8 cellular contexts compared by ENCODE assay signal in genomic region chr19:34662919-34663318, GRCh38. TPM values are rescaled to one million over a fixed set of nuclear protein-coding genes. Genes with fewer than 3 reads are reported as not detected.
A peak's percentile ranks its signal among the peaks of the same experiment; 100 is the strongest.
DNase-seq lines count a peak whose midpoint lies in the region; TF ChIP-seq lines count a peak whose summit lies in the region.

No MANE protein-coding gene starts in this region.

- no peak overlapping the region for H2AFZ ChIP-seq in SU-DHL-6 (ENCODE audit: low read depth, low read length, severe bottlenecking)

- H3F3A ChIP-seq in SU-DHL-6 (ENCODE audit: insufficient read depth) = no peaks in the 10 kb centered on the region

- intact Hi-C loops in head of caudate nucleus (cut with DNase I) = no loop called here

- H3K27me3 ChIP-seq in SU-DHL-6 (ENCODE audit: low read length) = no peaks in the 10 kb centered on the region

- H3K27ac ChIP-seq in SU-DHL-6 (ENCODE audit: low read depth, low read length) = no peak overlapping the region

- no peaks in the 10 kb centered on the region for H3K4me1 Mint-ChIP-seq in endothelial cell (ENCODE audit: unreplicated experiment)

- no peaks in the 10 kb centered on the region for H3K36me3 Mint-ChIP-seq in endothelial cell (ENCODE audit: low read depth, unreplicated experiment)

- H3K9me3 ChIP-seq in SU-DHL-6 (ENCODE audit: insufficient read depth, low read length) = no peaks in the 10 kb centered on the region

- no peaks in the 10 kb centered on the region for H3K9me2 ChIP-seq in SU-DHL-6 (replicated peaks; ENCODE audit: insufficient read depth, low read length)

- DNase-seq in NCI-H1105 treated with DMSO at 0.1 percent for 48 hours (lab: John Stamatoyannopoulos, UW) (peak; percentile 25), NCI-H1105 (lab: John Stamatoyannopoulos, UW) (no peak), endothelial cell (ENCODE audit: low spot score) (peak; percentile 29), head of caudate nucleus (no peak), middle frontal gyrus (ENCODE audit: extremely low spot score, low spot score) (no peak)
- DNase-seq in Jurkat, Clone E6-1 (ENCODE audit: low read depth, low spot score) = peak; percentile 90
- peak; percentile 24 for DNase-seq in stimulated activated CD4-positive, alpha-beta T cell treated with anti-CD3 and anti-CD28 coated beads, Interleukin-4, amount 100 ng/mL, for 24 hours

- no peaks in the 10 kb centered on the region for H3K36me3 ChIP-seq in SU-DHL-6 (ENCODE audit: low read length)

- H4K20me1 ChIP-seq in SU-DHL-6 (ENCODE audit: low read depth, low read length) = no peaks in the 10 kb centered on the region

- TF ChIP-seq CTCF in SU-DHL-6 (IDR thresholded peaks at IDR 0.05; ENCODE audit: insufficient read depth, low read length, poor library complexity, severe bottlenecking) = peak; percentile 64
- TF ChIP-seq CTCF in endothelial cell (IDR thresholded peaks at IDR 0.05; ENCODE audit: unreplicated experiment) = peak; percentile 35

- no peaks in the 10 kb centered on the region for H3K9me3 Mint-ChIP-seq in endothelial cell (ENCODE audit: unreplicated experiment)

- peak overlapping the region; percentile 23 for H3K27ac Mint-ChIP-seq in endothelial cell (ENCODE audit: unreplicated experiment)

- H3K27me3 Mint-ChIP-seq in endothelial cell (ENCODE audit: unreplicated experiment) = peaks cover 8% of the 10 kb centered on the region

- H3K4me2 ChIP-seq in SU-DHL-6 (ENCODE audit: low read depth, low read length, poor library complexity, severe bottlenecking) = no peak overlapping the region

- no peak overlapping the region for H3K4me3 ChIP-seq in Jurkat, Clone E6-1 (ENCODE audit: low read length)
- no peak overlapping the region for H3K4me3 ChIP-seq in SU-DHL-6 (ENCODE audit: insufficient read depth, low read length, poor library complexity, severe bottlenecking)

- no peak overlapping the region for H3K9ac ChIP-seq in SU-DHL-6 (ENCODE audit: low read length)

- H3K4me3 Mint-ChIP-seq in endothelial cell (ENCODE audit: unreplicated experiment) = no peak overlapping the region

- H3K79me2 ChIP-seq in SU-DHL-6 (ENCODE audit: insufficient read depth, low read length) = no peaks in the 10 kb centered on the region

RNA-seq across cellular contexts. Expression of gene SCGB2B2, which starts 14.0 kb away (rescaled TPM):
- not detected for polyA plus RNA-seq in Jurkat, Clone E6-1 (2012; ENCODE audit: insufficient read depth, insufficient read length)
- 0.74 TPM for total RNA-seq in endothelial cell (ENCODE audit: unreplicated experiment)

RNA-seq across cellular contexts. Expression of gene ZNF302, which starts 14.6 kb away (rescaled TPM):
- polyA plus RNA-seq in Jurkat, Clone E6-1 (2012; ENCODE audit: insufficient read depth, insufficient read length) = 8.9 TPM
- total RNA-seq in endothelial cell (ENCODE audit: unreplicated experiment) = 32.4 TPM

Comparison
In these comparisons a context has a peak if more than half of its experiments do, and no peak if none do; other contexts are left out.
1. DNase-seq: peak in NCI-H1105 treated with DMSO at 0.1 percent for 48 hours (single experiment), Jurkat, Clone E6-1 (single experiment), endothelial cell (single experiment) and stimulated activated CD4-positive, alpha-beta T cell treated with anti-CD3 and anti-CD28 coated beads, Interleukin-4, amount 100 ng/mL, for 24 hours (single experiment); none in NCI-H1105 (single experiment), head of caudate nucleus (0 of 42) and middle frontal gyrus (single experiment).